In the genomic region with DNA sequence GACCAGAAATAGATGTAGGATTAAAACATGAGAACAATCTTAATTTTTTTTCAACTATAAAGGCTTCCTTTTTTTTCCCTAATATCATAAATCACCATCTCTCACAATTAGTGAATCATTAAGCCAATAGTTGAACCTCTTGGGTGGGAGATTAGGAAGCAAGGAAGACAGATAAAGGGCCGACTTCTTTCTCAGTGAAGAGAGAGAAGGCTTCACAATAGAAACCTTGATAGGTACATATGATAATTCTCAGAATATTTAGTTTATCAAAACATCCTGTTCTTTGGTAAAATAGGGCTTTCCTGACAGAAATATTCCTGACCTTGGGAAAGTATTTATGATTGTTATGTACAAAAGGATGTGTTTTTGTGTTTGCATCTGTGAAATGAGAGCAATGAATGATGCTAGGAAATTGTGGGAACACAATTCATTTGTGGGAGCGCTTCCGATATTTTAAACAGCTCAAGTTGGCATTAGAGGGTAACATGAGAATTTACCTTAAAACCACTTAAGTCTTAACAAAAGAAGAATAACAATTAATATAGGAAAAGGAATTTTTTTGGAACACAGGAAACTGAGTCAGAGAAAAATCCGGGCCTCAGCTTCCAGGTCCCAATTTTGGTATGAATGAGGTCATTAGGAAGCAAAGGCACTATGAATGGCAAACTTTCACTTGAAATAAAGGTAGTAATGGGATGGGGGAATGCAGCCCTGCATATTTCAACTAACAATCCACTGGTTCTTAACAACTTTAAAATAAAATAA, we compare ENCODE assay signal across 17 cellular contexts.
DNase-seq lines count a peak whose midpoint lies in the region; ATAC-seq and TF ChIP-seq lines count a peak whose summit lies in the region.
"Had no signal": no experiment of that assay in that cellular context is flagged by ENCODE, and none has a peak within 500 bp of the region (broad histone marks: within the 10 kb centered on the region; RNA-seq: fewer than 3 reads in every experiment).

No MANE protein-coding gene starts in this region.

- no peaks in the 10 kb centered on the region for H3K27me3 Mint-ChIP-seq in activated naive CD4-positive, alpha-beta T cell treated with anti-CD3 and anti-CD28 coated beads, Interleukin-2, amount 50 U/mL, for 24 hours
- no peaks in the 10 kb centered on the region for H3K27me3 Mint-ChIP-seq in chondrocyte (ENCODE audit: low read depth)

- H3K4me1 ChIP-seq in mesendoderm (ENCODE audit: control insufficient read depth, low read depth, low read length) (peaks cover 2% of the 10 kb centered on the region), tibial artery (peaks cover 0 to 31% (median 7%) of the 10 kb centered on the region in 4 donors)

- TF ChIP-seq CTCF in chondrocyte (IDR thresholded peaks at IDR 0.05) (no peak), tibial artery (IDR thresholded peaks at IDR 0.05) (no peak)

- H3K27me3 ChIP-seq in mesendoderm (ENCODE audit: insufficient read depth, low read length, poor library complexity) (no peaks in the 10 kb centered on the region), tibial artery (no peaks in the 10 kb centered on the region)
- H3K27me3 ChIP-seq: adrenal gland, upper lobe of left lung had no signal

- peaks cover 2% of the 10 kb centered on the region for H3K36me3 Mint-ChIP-seq in activated naive CD4-positive, alpha-beta T cell treated with anti-CD3 and anti-CD28 coated beads, Interleukin-2, amount 50 U/mL, for 24 hours
- H3K36me3 Mint-ChIP-seq in activated naive CD4-positive, alpha-beta T cell treated with anti-CD3 and anti-CD28 coated beads, Interleukin-2, amount 50 U/mL, for 72 hours: peaks cover under 1 to 1% of the 10 kb centered on the region in 2 donors
- H3K36me3 Mint-ChIP-seq in chondrocyte (ENCODE audit: low read depth): no peaks in the 10 kb centered on the region

- H3K9ac ChIP-seq in mesendoderm (ENCODE audit: low read length): no peak overlapping the region

- no peak overlapping the region for H2AK5ac ChIP-seq in mesendoderm (ENCODE audit: low read length)

- H3K9me3 ChIP-seq in tibial artery: no peaks in the 10 kb centered on the region
- H3K9me3 ChIP-seq: adrenal gland, upper lobe of left lung had no signal

- no peaks in the 10 kb centered on the region for H3K79me2 ChIP-seq in mesendoderm (ENCODE audit: control insufficient read depth, insufficient read depth, low read length)

- H3K27ac ChIP-seq in mesendoderm (ENCODE audit: low read depth, low read length) (no peak overlapping the region), tibial artery (peak overlapping the region; percentile 64 to 66)

- H4K8ac ChIP-seq in mesendoderm (ENCODE audit: low read depth, low read length): no peak overlapping the region

- H3K27ac Mint-ChIP-seq in activated naive CD4-positive, alpha-beta T cell treated with anti-CD3 and anti-CD28 coated beads, Interleukin-2, amount 50 U/mL, for 24 hours: peak overlapping the region; percentile 38
- H3K27ac Mint-ChIP-seq in activated naive CD4-positive, alpha-beta T cell treated with anti-CD3 and anti-CD28 coated beads, Interleukin-2, amount 50 U/mL, for 72 hours: no peak overlapping the region
- peak overlapping the region; percentile 89 for H3K27ac Mint-ChIP-seq in chondrocyte (ENCODE audit: unreplicated experiment)
- H3K27ac Mint-ChIP-seq: T-helper 2 cell treated with Interferon-gamma antibody and Interleukin-4, amounts not matched to agents 5 μg/mL and 100 μg/mL, for 36 hours had no signal

- no peak overlapping the region for H4K5ac ChIP-seq in mesendoderm (ENCODE audit: low read length)

- no peak overlapping the region for H3K4me2 ChIP-seq in mesendoderm (ENCODE audit: low read length)

- H2BK5ac ChIP-seq in mesendoderm (ENCODE audit: low read length): no peak overlapping the region

- no peaks in the 10 kb centered on the region for H3K79me1 ChIP-seq in mesendoderm (ENCODE audit: low read length)

- H3K4me3 ChIP-seq in mesendoderm (ENCODE audit: low read length) (no peak overlapping the region), tibial artery (no peak overlapping the region)
- H3K4me3 ChIP-seq: adrenal gland, upper lobe of left lung had no signal

- no peak overlapping the region for H3K4ac ChIP-seq in mesendoderm (ENCODE audit: low read depth, low read length)

- H3K9me3 Mint-ChIP-seq in activated naive CD4-positive, alpha-beta T cell treated with anti-CD3 and anti-CD28 coated beads, Interleukin-2, amount 50 U/mL, for 24 hours: peaks cover 12% of the 10 kb centered on the region
- H3K9me3 Mint-ChIP-seq in activated naive CD4-positive, alpha-beta T cell treated with anti-CD3 and anti-CD28 coated beads, Interleukin-2, amount 50 U/mL, for 72 hours: peaks cover 0 to under 1% of the 10 kb centered on the region in 2 donors
- no peaks in the 10 kb centered on the region for H3K9me3 Mint-ChIP-seq in chondrocyte (ENCODE audit: low read depth)

- WGBS in mesendoderm (ENCODE audit: extremely low coverage, insufficient coverage, low lambda C conversion rate): no CpG with 5 or more reads among the region's 4 CpGs

- H2BK15ac ChIP-seq in mesendoderm (replicated peaks; ENCODE audit: low read depth): no peak overlapping the region

- no peak overlapping the region for H3K18ac ChIP-seq in mesendoderm (ENCODE audit: low read length)

- no peak overlapping the region for H3K23ac ChIP-seq in mesendoderm (ENCODE audit: low read length)

- H2BK120ac ChIP-seq in mesendoderm (ENCODE audit: low read depth, low read length): no peak overlapping the region

- DNase-seq in activated naive CD4-positive, alpha-beta T cell treated with anti-CD3 and anti-CD28 coated beads, Interleukin-2, amount 50 U/mL, for 72 hours (ENCODE audit: low spot score in 2 of 2): no peak
- no peak for DNase-seq in chondrocyte (ENCODE audit: low spot score)
- DNase-seq in mesendoderm: peak; percentile 13
- DNase-seq in tibial artery: no peak
- no peak for DNase-seq in NCI-H1092 (lab: John Stamatoyannopoulos, UW)
- no peak for DNase-seq in putamen (ENCODE audit: low spot score)
- DNase-seq in AG08396 (ENCODE audit: low spot score): no peak
- DNase-seq: 8988T; activated CD4-positive, alpha-beta T cell treated with anti-CD3 and anti-CD28 coated beads for 4 hours; activated T-cell treated with anti-CD3 and anti-CD28 coated beads, Interleukin-2, amount 50 U/mL, for 1 hour; midbrain; NCI-H1930; NCI-H526 had no signal

- H3K4me3 Mint-ChIP-seq in activated naive CD4-positive, alpha-beta T cell treated with anti-CD3 and anti-CD28 coated beads, Interleukin-2, amount 50 U/mL, for 24 hours: no peak overlapping the region
- H3K4me3 Mint-ChIP-seq in chondrocyte (ENCODE audit: unreplicated experiment): no peak overlapping the region
- H3K4me3 Mint-ChIP-seq: T-helper 2 cell treated with Interferon-gamma antibody and Interleukin-4, amounts not matched to agents 5 μg/mL and 100 μg/mL, for 36 hours had no signal

- intact Hi-C loops in tibial artery (cut with DNase I; ENCODE audit: low total_unique reads): loop anchor here (10.0 kb wide), 1 partner anchor 172 kb away; no protein-coding TSS in a partner anchor

- no peak overlapping the region for H3K56ac ChIP-seq in mesendoderm (ENCODE audit: low read length)

- no peak for ATAC-seq in activated naive CD4-positive, alpha-beta T cell treated with anti-CD3 and anti-CD28 coated beads, Interleukin-2, amount 50 U/mL, for 72 hours

- H3K36me3 ChIP-seq in mesendoderm (ENCODE audit: control insufficient read depth, insufficient read depth, low read length): no peaks in the 10 kb centered on the region
- H3K36me3 ChIP-seq in tibial artery: no peaks in the 10 kb centered on the region
- H3K36me3 ChIP-seq: adrenal gland, upper lobe of left lung had no signal

- peaks cover 66% of the 10 kb centered on the region for H3K4me1 Mint-ChIP-seq in activated naive CD4-positive, alpha-beta T cell treated with anti-CD3 and anti-CD28 coated beads, Interleukin-2, amount 50 U/mL, for 24 hours
- peaks cover 57% of the 10 kb centered on the region for H3K4me1 Mint-ChIP-seq in chondrocyte (ENCODE audit: low read depth)

Comparison
In these comparisons a context has a peak if more than half of its experiments do, and no peak if none do; other contexts are left out.
1. H3K27ac Mint-ChIP-seq: peak in activated naive CD4-positive, alpha-beta T cell treated with anti-CD3 and anti-CD28 coated beads, Interleukin-2, amount 50 U/mL, for 24 hours (single experiment) and chondrocyte (single experiment); none in activated naive CD4-positive, alpha-beta T cell treated with anti-CD3 and anti-CD28 coated beads, Interleukin-2, amount 50 U/mL, for 72 hours (0 of 2).